27 cellular contexts compared by ENCODE assay signal in the genomic region with DNA sequence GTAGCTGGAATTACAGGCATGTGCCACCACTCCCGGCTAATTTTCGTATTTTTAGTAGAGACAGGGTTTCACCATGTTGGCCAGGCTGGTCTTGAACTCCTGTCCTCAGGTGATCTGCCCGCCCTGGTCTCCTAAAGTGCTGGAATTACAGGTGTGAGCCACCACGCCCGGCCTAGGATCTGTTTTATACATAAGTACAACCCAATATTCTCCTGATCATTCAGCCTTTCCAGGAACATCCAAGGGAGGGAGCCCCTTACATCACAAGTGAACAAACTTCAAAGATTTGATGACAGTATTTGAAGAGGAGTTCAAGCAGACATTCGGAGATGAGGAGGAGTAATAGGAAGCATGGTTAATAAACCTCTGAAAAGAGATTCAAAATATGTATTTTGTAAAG.
"Had no signal": no experiment of that assay in that cellular context is flagged by ENCODE, and none has a peak within 500 bp of the region (broad histone marks: within the 10 kb centered on the region; RNA-seq: fewer than 3 reads in every experiment).

No MANE protein-coding gene starts in this region.

- H3K4me3 ChIP-seq: ascending aorta, cardiac muscle cell, MG63, Peyer's patch had no signal

- H3K27ac ChIP-seq: ascending aorta, cardiac muscle cell, Peyer's patch, WERI-Rb-1 had no signal

- DNase-seq: activated CD4-positive, alpha-beta T cell treated with anti-CD3 and anti-CD28 coated beads, Interleukin-2, amount 10 ng/mL, durations not matched to agents 24 days and 14 days; activated CD4-positive, alpha-beta T cell treated with anti-CD3 and anti-CD28 coated beads, Interleukin-2, amount 50 U/mL, for 4 hours; activated CD8-positive, alpha-beta T cell treated with anti-CD3 and anti-CD28 coated beads for 36 hours; activated effector memory CD4-positive, alpha-beta T cell treated with anti-CD3 and anti-CD28 coated beads, Interleukin-2, amount 50 U/mL, for 16 hours; activated naive CD4-positive, alpha-beta T cell; activated naive CD8-positive, alpha-beta T cell treated with anti-CD3 and anti-CD28 coated beads, Interleukin-2, amount 10 ng/mL, durations not matched to agents 7 days and 5 days; activated T-cell treated with anti-CD3 and anti-CD28 coated beads, Interleukin-2, amount 50 U/mL, for 1 hour; activated T-cell treated with anti-CD3 and anti-CD28 coated beads, Interleukin-2, amount 50 U/mL, for 72 hours; amygdala; Kasumi-1; KG1; NCI-H1048; NCI-H1105 treated with DMSO at 0.1 percent for 48 hours; NCI-H1436 treated with DMSO at 0.1 percent for 48 hours; NCI-H1694 treated with DMSO at 0.1 percent for 48 hours; NCI-H2029; NCI-H345; NCI-H524 treated with DMSO at 0.1 percent for 48 hours; Peyer's patch; SHP77 treated with DMSO at 0.1 percent for 48 hours; T1000; WERI-Rb-1 had no signal

- H3K4me1 ChIP-seq: ascending aorta, Peyer's patch had no signal

- H3K27ac Mint-ChIP-seq: activated CD4-positive, alpha-beta T cell treated with anti-CD3 and anti-CD28 coated beads, Interleukin-2, amount 10 ng/mL, durations not matched to agents 24 days and 14 days; activated CD8-positive, alpha-beta T cell treated with anti-CD3 and anti-CD28 coated beads for 36 hours; activated naive CD8-positive, alpha-beta T cell treated with anti-CD3 and anti-CD28 coated beads, Interleukin-2, amount 10 ng/mL, durations not matched to agents 7 days and 5 days; activated T-cell treated with anti-CD3 and anti-CD28 coated beads, Interleukin-2, amount 50 U/mL, for 72 hours; activated T-helper 17 cell treated with anti-CD3 and anti-CD28 coated beads, Interleukin-2, amount 50 U/mL, for 72 hours had no signal

- ATAC-seq: activated CD8-positive, alpha-beta T cell treated with anti-CD3 and anti-CD28 coated beads for 36 hours; activated T-cell treated with anti-CD3 and anti-CD28 coated beads, Interleukin-2, amount 50 U/mL, for 72 hours; activated T-helper 17 cell treated with anti-CD3 and anti-CD28 coated beads, Interleukin-2, amount 50 U/mL, for 72 hours had no signal

- H3K36me3 ChIP-seq: ascending aorta, cardiac muscle cell, MG63, Peyer's patch, WERI-Rb-1 had no signal

- H3K27me3 ChIP-seq: ascending aorta, cardiac muscle cell, Peyer's patch had no signal

- H3K4me3 Mint-ChIP-seq: activated CD4-positive, alpha-beta T cell treated with anti-CD3 and anti-CD28 coated beads, Interleukin-2, amount 10 ng/mL, durations not matched to agents 24 days and 14 days; activated CD8-positive, alpha-beta T cell treated with anti-CD3 and anti-CD28 coated beads for 36 hours; activated naive CD4-positive, alpha-beta T cell treated with anti-CD3 and anti-CD28 coated beads, Interleukin-2, amount 50 U/mL, for 24 hours; activated naive CD8-positive, alpha-beta T cell treated with anti-CD3 and anti-CD28 coated beads, Interleukin-2, amount 10 ng/mL, durations not matched to agents 7 days and 5 days; activated T-cell treated with anti-CD3 and anti-CD28 coated beads, Interleukin-2, amount 50 U/mL, for 72 hours; activated T-helper 17 cell treated with anti-CD3 and anti-CD28 coated beads, Interleukin-2, amount 50 U/mL, for 72 hours had no signal

- H3K36me3 Mint-ChIP-seq: activated naive CD4-positive, alpha-beta T cell treated with anti-CD3 and anti-CD28 coated beads, Interleukin-2, amount 50 U/mL, for 24 hours; activated naive CD8-positive, alpha-beta T cell treated with anti-CD3 and anti-CD28 coated beads, Interleukin-2, amount 10 ng/mL, durations not matched to agents 7 days and 5 days had no signal

- H3K4me1 Mint-ChIP-seq: activated CD4-positive, alpha-beta T cell treated with anti-CD3 and anti-CD28 coated beads, Interleukin-2, amount 10 ng/mL, durations not matched to agents 24 days and 14 days; activated naive CD4-positive, alpha-beta T cell treated with anti-CD3 and anti-CD28 coated beads, Interleukin-2, amount 50 U/mL, for 24 hours; activated naive CD8-positive, alpha-beta T cell treated with anti-CD3 and anti-CD28 coated beads, Interleukin-2, amount 10 ng/mL, durations not matched to agents 7 days and 5 days; activated T-helper 17 cell treated with anti-CD3 and anti-CD28 coated beads, Interleukin-2, amount 50 U/mL, for 72 hours had no signal

- H3K9me3 ChIP-seq: ascending aorta, MG63, Peyer's patch had no signal

- H3K9me3 Mint-ChIP-seq: activated CD4-positive, alpha-beta T cell treated with anti-CD3 and anti-CD28 coated beads, Interleukin-2, amount 10 ng/mL, durations not matched to agents 24 days and 14 days; activated CD8-positive, alpha-beta T cell treated with anti-CD3 and anti-CD28 coated beads for 36 hours; activated naive CD4-positive, alpha-beta T cell treated with anti-CD3 and anti-CD28 coated beads, Interleukin-2, amount 50 U/mL, for 24 hours; activated naive CD8-positive, alpha-beta T cell treated with anti-CD3 and anti-CD28 coated beads, Interleukin-2, amount 10 ng/mL, durations not matched to agents 7 days and 5 days; activated T-cell treated with anti-CD3 and anti-CD28 coated beads, Interleukin-2, amount 50 U/mL, for 72 hours; activated T-helper 17 cell treated with anti-CD3 and anti-CD28 coated beads, Interleukin-2, amount 50 U/mL, for 72 hours had no signal
